Comparison of ENCODE assay signal across 18 cellular contexts in the genomic region with DNA sequence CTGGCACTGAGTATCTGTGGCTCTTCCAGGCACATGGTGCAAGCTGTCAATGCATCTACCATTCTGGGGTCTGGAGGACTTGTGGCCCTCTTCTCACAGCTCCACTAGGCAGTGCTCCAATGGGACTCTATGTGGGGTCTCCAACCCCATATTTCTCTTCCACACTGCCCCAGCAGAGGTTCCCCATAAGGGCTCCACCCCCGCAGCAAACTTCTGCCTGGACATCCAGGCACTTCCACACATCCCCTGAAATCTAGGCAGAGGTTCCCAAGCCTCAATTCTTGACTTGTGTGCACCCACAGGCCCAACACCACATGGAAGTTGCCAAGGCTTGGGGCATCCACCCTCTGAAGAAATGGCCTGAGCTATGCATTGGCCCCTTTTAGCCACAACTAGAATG. TPM values are rescaled to one million over a fixed set of nuclear protein-coding genes. Genes with fewer than 3 reads are reported as not detected.
DNase-seq lines count a peak whose midpoint lies in the region; ATAC-seq and TF ChIP-seq lines count a peak whose summit lies in the region.
"Had no signal": no experiment of that assay in that cellular context is flagged by ENCODE, and none has a peak within 500 bp of the region (broad histone marks: within the 10 kb centered on the region; RNA-seq: fewer than 3 reads in every experiment).

No MANE protein-coding gene starts in this region.

- H3K36me3 Mint-ChIP-seq in IgD-negative memory B cell (peaks cover 18% of the 10 kb centered on the region), chondrocyte (ENCODE audit: low read depth) (peaks cover 20% of the 10 kb centered on the region), HFFc6 (ENCODE audit: low read depth) (peaks cover 15% of the 10 kb centered on the region)

- H3K36me3 ChIP-seq in DND-41 (ENCODE audit: insufficient read depth, low read length): peaks cover 51% of the 10 kb centered on the region
- H3K36me3 ChIP-seq in osteoblast (ENCODE audit: insufficient read depth, low read length): peaks cover 33% of the 10 kb centered on the region

- H3K27ac Mint-ChIP-seq in IgD-negative memory B cell (peak overlapping the region in 2 of 3 donors; percentile 53 to 63), chondrocyte (ENCODE audit: unreplicated experiment) (no peak overlapping the region), HFFc6 (no peak overlapping the region)
- H3K27ac Mint-ChIP-seq: CD4-positive, alpha-beta T cell had no signal

- no peak overlapping the region for H2AFZ ChIP-seq in DND-41 (ENCODE audit: low read depth, low read length)
- H2AFZ ChIP-seq in osteoblast (ENCODE audit: low read length): no peak overlapping the region

- no peak overlapping the region for H3K4me3 ChIP-seq in DND-41 (ENCODE audit: low read depth in 1 of 2, low read length in 2 of 2)
- no peak overlapping the region for H3K4me3 ChIP-seq in osteoblast (ENCODE audit: insufficient read depth, low read length)
- H3K4me3 ChIP-seq: A549 had no signal

- TF ChIP-seq CTCF in DND-41 (IDR thresholded peaks at IDR 0.05; ENCODE audit: borderline replicate concordance, extremely low read depth, low read length, poor library complexity, severe bottlenecking): no peak
- TF ChIP-seq CTCF in chondrocyte (IDR thresholded peaks at IDR 0.05): no peak
- TF ChIP-seq CTCF in osteoblast (IDR thresholded peaks at IDR 0.05; ENCODE audit: extremely low read depth, low read depth, low read length): no peak
- TF ChIP-seq CTCF in HFFc6 (IDR thresholded peaks at IDR 0.05): no peak

- H3K4me3 Mint-ChIP-seq in IgD-negative memory B cell (peak overlapping the region in 1 of 4 donors; percentile 1), chondrocyte (ENCODE audit: unreplicated experiment) (no peak overlapping the region), HFFc6 (no peak overlapping the region)
- H3K4me3 Mint-ChIP-seq: CD4-positive, alpha-beta T cell had no signal

- H3K27ac ChIP-seq in DND-41 (ENCODE audit: low read length) (no peak overlapping the region), osteoblast (ENCODE audit: low read depth, low read length) (no peak overlapping the region)
- H3K27ac ChIP-seq: A549, HL-60 had no signal

- ATAC-seq in DND-41 (ENCODE audit: insufficient read depth, low read depth): no peak
- ATAC-seq: A549 had no signal

- DNase-seq in DND-41 (peak; percentile 22), chondrocyte (ENCODE audit: low spot score) (peak; percentile 14), osteoblast (ENCODE audit: insufficient read length, low spot score, missing footprints) (peak; percentile 15), NCI-H146 (lab: John Stamatoyannopoulos, UW) (no peak), HFFc6 (no peak)
- no peak for DNase-seq in activated effector memory CD4-positive, alpha-beta T cell treated with anti-CD3 and anti-CD28 coated beads, Interleukin-2, amount 50 U/mL, for 16 hours
- DNase-seq: AML-193; C1 segment of cervical spinal cord; Calu3; CD4-positive, alpha-beta T cell; DMS 273 treated with DMSO at 0.1 percent for 48 hours; DMS79 treated with DMSO at 0.1 percent for 48 hours; GDM1; HCEC 1CT; KG1 had no signal

- H3K4me1 Mint-ChIP-seq in IgD-negative memory B cell: peaks cover 2 to 5% (median 3%) of the 10 kb centered on the region in 3 donors
- H3K4me1 Mint-ChIP-seq in chondrocyte (ENCODE audit: low read depth): peaks cover 9% of the 10 kb centered on the region
- H3K4me1 Mint-ChIP-seq in HFFc6 (ENCODE audit: low read depth): peaks cover 16% of the 10 kb centered on the region

- H3K27me3 ChIP-seq in DND-41 (ENCODE audit: insufficient read depth, low read length, poor library complexity) (no peaks in the 10 kb centered on the region), osteoblast (ENCODE audit: insufficient read depth, low read length) (no peaks in the 10 kb centered on the region)

- no peak overlapping the region for H3K4me2 ChIP-seq in DND-41 (ENCODE audit: insufficient read depth, low read length)
- no peak overlapping the region for H3K4me2 ChIP-seq in osteoblast (ENCODE audit: insufficient read depth, low read length)
- H3K4me2 ChIP-seq: A549 had no signal

- H3K27me3 Mint-ChIP-seq in IgD-negative memory B cell (no peaks in the 10 kb centered on the region), chondrocyte (ENCODE audit: low read depth) (no peaks in the 10 kb centered on the region), HFFc6 (ENCODE audit: insufficient read depth) (no peaks in the 10 kb centered on the region)
- H3K27me3 Mint-ChIP-seq: CD4-positive, alpha-beta T cell had no signal

- H3K79me2 ChIP-seq in DND-41 (ENCODE audit: insufficient read depth, low read length): peaks cover 9% of the 10 kb centered on the region
- no peaks in the 10 kb centered on the region for H3K79me2 ChIP-seq in osteoblast (ENCODE audit: insufficient read depth, low read length)

- H3K9me3 Mint-ChIP-seq in IgD-negative memory B cell (peaks cover 0 to 11% (median 0%) of the 10 kb centered on the region in 3 donors), chondrocyte (ENCODE audit: low read depth) (no peaks in the 10 kb centered on the region), HFFc6 (no peaks in the 10 kb centered on the region)
- H3K9me3 Mint-ChIP-seq: CD4-positive, alpha-beta T cell had no signal

- H4K20me1 ChIP-seq in DND-41 (ENCODE audit: insufficient read depth, low read length): no peaks in the 10 kb centered on the region
- no peaks in the 10 kb centered on the region for H4K20me1 ChIP-seq in osteoblast (ENCODE audit: insufficient read depth, low read length)

- H3K9me3 ChIP-seq in DND-41 (ENCODE audit: insufficient read depth, low read length, severe bottlenecking) (peaks cover 22% of the 10 kb centered on the region), osteoblast (ENCODE audit: low read depth, low read length) (no peaks in the 10 kb centered on the region)

- H3K4me1 ChIP-seq in DND-41 (ENCODE audit: insufficient read depth, low read length) (peaks cover 38% of the 10 kb centered on the region), osteoblast (ENCODE audit: insufficient read depth, low read length) (peaks cover 10% of the 10 kb centered on the region)
- H3K4me1 ChIP-seq: A549 had no signal

- H3K9ac ChIP-seq in DND-41 (ENCODE audit: low read depth, low read length): no peak overlapping the region

RNA-seq across cellular contexts. Expression of a gene that starts 18.8 kb away (rescaled TPM):
- 23.1 TPM for polyA plus RNA-seq in IgD-negative memory B cell
- 26.7 to 34.4 TPM (median 28.2 TPM) in 3 replicates for total RNA-seq in chondrocyte
- 79.3 and 87.6 TPM in 2 replicates for total RNA-seq in osteoblast
- 10 to 100 TPM; 19.6 to 25.6 (median 21.0) TPM for total RNA-seq in HFFc6 (2021; fragmentation: NEBNext Ultra II Directional; extraction: Animal tissue kit (Norgen Biotek cat#: 25700))

RNA-seq across cellular contexts. Expression of a gene that starts 46.6 kb away (rescaled TPM):
- not detected for polyA plus RNA-seq in IgD-negative memory B cell
- total RNA-seq in chondrocyte (0.31 TPM in 1 of 3 replicates, not detected in the others), osteoblast (2.2 and 5.3 TPM in 2 replicates)
- total RNA-seq in HFFc6 (2021; fragmentation: NEBNext Ultra II Directional; extraction: Animal tissue kit (Norgen Biotek cat#: 25700)): under 1 TPM; 0.09 to 0.50 (median 0.18) TPM
- total RNA-seq: Calu3; CD4-positive, alpha-beta T cell had no signal

Comparison
In these comparisons a context has a peak if more than half of its experiments do, and no peak if none do; other contexts are left out.
1. DNase-seq: peak in DND-41 (single experiment), chondrocyte (single experiment) and osteoblast (single experiment); none in NCI-H146 (single experiment), activated effector memory CD4-positive, alpha-beta T cell treated with anti-CD3 and anti-CD28 coated beads, Interleukin-2, amount 50 U/mL, for 16 hours (single experiment) and HFFc6 (single experiment).
2. H3K27ac Mint-ChIP-seq: peak in IgD-negative memory B cell (2 of 3); none in chondrocyte (single experiment) and HFFc6 (single experiment).